Comparison of ENCODE assay signal across 4 cellular contexts in genomic region chr7:150304499-150305249, GRCh38. TPM values are rescaled to one million over a fixed set of nuclear protein-coding genes. Genes with fewer than 3 reads are reported as not detected.
"Had no signal": no experiment of that assay in that cellular context is flagged by ENCODE, and none has a peak within 500 bp of the region (broad histone marks: within the 10 kb centered on the region; RNA-seq: fewer than 3 reads in every experiment).

No MANE protein-coding gene starts in this region.

RNA-seq across cellular contexts. Expression of gene LRRC61, which starts 18.5 kb away (rescaled TPM):
- total RNA-seq: LHCN-M2, M059J, SK-MEL-5 had no signal

RNA-seq across cellular contexts. Expression of gene ACTR3C, which starts 18.7 kb away (rescaled TPM):
- total RNA-seq: LHCN-M2, M059J, SK-MEL-5 had no signal

RNA-seq across cellular contexts. Expression of gene RARRES2, which starts 36.8 kb away (rescaled TPM):
- total RNA-seq: activated CD8-positive, alpha-beta T cell treated with anti-CD3 and anti-CD28 coated beads, Interleukin-2, amount 10 ng/mL, durations not matched to agents 7 days and 5 days; SK-MEL-5 had no signal
